ENCODE assay signal across 19 cellular contexts in genomic region chr2:132715986-132716385, GRCh38. TPM values are rescaled to one million over a fixed set of nuclear protein-coding genes. Genes with fewer than 3 reads are reported as not detected.
DNase-seq lines count a peak whose midpoint lies in the region; ATAC-seq lines count a peak whose summit lies in the region.
"Had no signal": no experiment of that assay in that cellular context is flagged by ENCODE, and none has a peak within 500 bp of the region (broad histone marks: within the 10 kb centered on the region; RNA-seq: fewer than 3 reads in every experiment).

No MANE protein-coding gene starts in this region.

- H2AFZ ChIP-seq in Karpas-422 (ENCODE audit: low read length): no peak overlapping the region
- H2AFZ ChIP-seq: PC-9 had no signal

- no peak overlapping the region for H3K9ac ChIP-seq in Karpas-422 (ENCODE audit: low read length)
- H3K9ac ChIP-seq: SK-N-SH had no signal

- DNase-seq in AG20443 (ENCODE audit: low spot score) (peak; percentile 18), Karpas-422 (no peak), hepatic stellate cell (ENCODE audit: low spot score) (peak; percentile 12), HPDE6-E6E7 (ENCODE audit: extremely low spot score) (no peak), NOMO-1 (lab: John Stamatoyannopoulos, UW; ENCODE audit: unreplicated experiment in 2 of 2) (no peak)
- no peak for DNase-seq in stimulated activated naive CD4-positive, alpha-beta T cell (lab: John Stamatoyannopoulos, UW)
- DNase-seq: BE2C; CD8-positive, alpha-beta memory T cell; DND-41; Kasumi-1; NCI-H1930; NCI-H2171 treated with DMSO at 0.1 percent for 48 hours; NCI-H510A treated with DMSO at 0.1 percent for 48 hours; PC-9; Right ventricle myocardium superior; SK-N-SH; T-helper 1 cell had no signal

- peak; percentile 8 for ATAC-seq in GM18909 (IDR thresholded peaks at IDR 0.05; ENCODE audit: poor library complexity, unreplicated experiment)
- ATAC-seq: HCT116 had no signal

- H3K9me2 ChIP-seq in Karpas-422 (replicated peaks; ENCODE audit: insufficient read depth, low read length): no peaks in the 10 kb centered on the region
- H3K9me2 ChIP-seq: SK-N-SH had no signal

- no peaks in the 10 kb centered on the region for H3K36me3 ChIP-seq in Karpas-422 (ENCODE audit: insufficient read depth, low read length)
- H3K36me3 ChIP-seq: BE2C had no signal

- no peaks in the 10 kb centered on the region for H3K79me2 ChIP-seq in Karpas-422 (ENCODE audit: low read length)

- H3K4me1 ChIP-seq in Karpas-422 (ENCODE audit: low read length): peaks cover 22% of the 10 kb centered on the region
- H3K4me1 ChIP-seq: BE2C had no signal

- H3K4me3 ChIP-seq in Karpas-422 (ENCODE audit: low read length): no peak overlapping the region
- H3K4me3 ChIP-seq: PC-9 had no signal

- H3K4me2 ChIP-seq in Karpas-422 (ENCODE audit: low read depth, low read length, poor library complexity, severe bottlenecking): peak overlapping the region; percentile 44
- H3K4me2 ChIP-seq: PC-9, SK-N-SH had no signal

- H4K20me1 ChIP-seq in Karpas-422 (ENCODE audit: insufficient read depth, low read depth, low read length): no peaks in the 10 kb centered on the region

- H3K9me3 ChIP-seq in Karpas-422 (ENCODE audit: low read length): no peaks in the 10 kb centered on the region
- H3K9me3 ChIP-seq: BE2C, SK-N-SH had no signal

- no peaks in the 10 kb centered on the region for H3K27me3 ChIP-seq in Karpas-422 (ENCODE audit: low read length)
- H3K27me3 ChIP-seq: BE2C had no signal

- H3K27ac ChIP-seq in Karpas-422 (ENCODE audit: low read length): no peak overlapping the region
- H3K27ac ChIP-seq: PC-9 had no signal

RNA-seq across cellular contexts. Expression of gene LYPD1, which starts 46.0 kb away (rescaled TPM):
- total RNA-seq in Karpas-422 (2014; rRNA removed; shearing (Covaris generic); ENCODE audit: low replicate concordance): 0.29 TPM in 1 of 2 replicates, not detected in the other
- total RNA-seq: CD8-positive, alpha-beta memory T cell; Right ventricle myocardium superior had no signal

Comparison
In these comparisons a context has a peak if more than half of its experiments do, and no peak if none do; other contexts are left out.
1. DNase-seq: peak in AG20443 (single experiment) and hepatic stellate cell (single experiment); none in Karpas-422 (single experiment), HPDE6-E6E7 (single experiment), NOMO-1 (0 of 2) and stimulated activated naive CD4-positive, alpha-beta T cell (0 of 6).